In the genomic region with DNA sequence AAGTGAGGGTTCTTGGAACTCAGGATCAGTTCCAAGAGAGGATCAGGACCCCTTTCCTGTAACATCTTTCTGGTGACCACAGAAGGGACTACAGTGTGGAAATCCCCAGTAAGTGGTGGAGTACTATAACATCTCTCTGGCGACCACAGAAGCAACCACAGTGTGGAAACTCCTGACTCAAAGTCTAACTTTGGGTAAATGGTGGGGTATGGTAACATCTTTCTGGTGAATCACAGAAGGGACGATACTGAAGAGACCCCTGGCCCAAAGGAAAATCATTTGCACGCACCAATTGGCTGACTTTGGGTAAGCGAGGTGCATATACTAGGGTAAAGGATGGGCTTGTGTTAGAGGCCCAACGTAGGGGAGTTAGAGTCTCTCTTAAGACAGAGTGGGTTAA, we compare ENCODE assay signal across 11 cellular contexts. TPM values are rescaled to one million over a fixed set of nuclear protein-coding genes. Genes with fewer than 3 reads are reported as not detected.
DNase-seq lines count a peak whose midpoint lies in the region; ATAC-seq and TF ChIP-seq lines count a peak whose summit lies in the region.
"Had no signal": no experiment of that assay in that cellular context is flagged by ENCODE, and none has a peak within 500 bp of the region (broad histone marks: within the 10 kb centered on the region; RNA-seq: fewer than 3 reads in every experiment).

No MANE protein-coding gene starts in this region.

- H3K9ac ChIP-seq in smooth muscle cell (ENCODE audit: low read depth) = no peak overlapping the region

- H3K4me1 ChIP-seq in smooth muscle cell (ENCODE audit: low read depth) = no peaks in the 10 kb centered on the region
- H3K4me1 ChIP-seq: lower lobe of right lung had no signal

- no peak overlapping the region for H3K27ac ChIP-seq in smooth muscle cell (ENCODE audit: low read depth)
- H3K27ac ChIP-seq: 22Rv1, lower lobe of right lung had no signal

- H3K27me3 ChIP-seq in smooth muscle cell (ENCODE audit: low read depth) = no peaks in the 10 kb centered on the region

- H3K4me3 ChIP-seq in choroid plexus epithelial cell (ENCODE audit: low read depth, low read length) (no peak overlapping the region), smooth muscle cell (no peak overlapping the region)
- H3K4me3 ChIP-seq: lower lobe of right lung had no signal

- H3K9me3 ChIP-seq in smooth muscle cell (replicated peaks; ENCODE audit: low read depth) = peaks cover 6% of the 10 kb centered on the region

- WGBS in smooth muscle cell (ENCODE audit: low lambda C conversion rate) = 88% methylated on average over 5 of the region's 5 CpGs

- H2AFZ ChIP-seq in smooth muscle cell (ENCODE audit: low read depth) = no peak overlapping the region

- ATAC-seq in GM21529 (IDR thresholded peaks at IDR 0.05; ENCODE audit: unreplicated experiment) (peak; percentile 93), HG03354 (IDR thresholded peaks at IDR 0.05; ENCODE audit: poor library complexity, severe bottlenecking, unreplicated experiment) (peak; percentile 79)
- ATAC-seq: lower lobe of right lung, WTC11 had no signal

- no peaks in the 10 kb centered on the region for H3K79me2 ChIP-seq in smooth muscle cell (ENCODE audit: low read depth)

- H3K4me2 ChIP-seq in smooth muscle cell = no peak overlapping the region

- H3F3A ChIP-seq in smooth muscle cell (ENCODE audit: low read depth) = no peaks in the 10 kb centered on the region

- DNase-seq in NK-92 treated with Interleukin-12 subunit alpha and Interleukin-12 subunit beta, amount 100 ng/mL, for 24 hours (lab: John Stamatoyannopoulos, UW) = peak; percentile 11
- no peak for DNase-seq in NK-92 (lab: John Stamatoyannopoulos, UW; ENCODE audit: unreplicated experiment)
- peak; percentile 4 for DNase-seq in choroid plexus epithelial cell (ENCODE audit: low read depth)
- no peak for DNase-seq in GM19240 (ENCODE audit: insufficient read length, low spot score)
- no peak for DNase-seq in smooth muscle cell (lab: John Stamatoyannopoulos, UW; ENCODE audit: unreplicated experiment)
- DNase-seq in GOT3 (lab: John Stamatoyannopoulos, UW) = no peak
- DNase-seq: lower lobe of right lung had no signal

- TF ChIP-seq CTCF in choroid plexus epithelial cell (conservative IDR thresholded peaks at IDR 0.05; ENCODE audit: low read depth, low read length) (no peak), smooth muscle cell (IDR thresholded peaks at IDR 0.05; ENCODE audit: borderline replicate concordance, insufficient read depth, poor library complexity, severe bottlenecking) (no peak)

- no peaks in the 10 kb centered on the region for H4K20me1 ChIP-seq in smooth muscle cell (ENCODE audit: low read depth)

- peaks cover 4% of the 10 kb centered on the region for H3K36me3 ChIP-seq in smooth muscle cell (ENCODE audit: low read depth)
- H3K36me3 ChIP-seq: lower lobe of right lung had no signal

RNA-seq across cellular contexts. Expression of gene GULP1, which starts 56.3 kb away (rescaled TPM):
- 95.2 and 115 TPM in 2 replicates for total RNA-seq in smooth muscle cell
- polyA plus RNA-seq in smooth muscle cell = 37.5 and 40.2 TPM in 2 replicates

Comparison
In these comparisons a context has a peak if more than half of its experiments do, and no peak if none do; other contexts are left out.
1. DNase-seq: peak in NK-92 treated with Interleukin-12 subunit alpha and Interleukin-12 subunit beta, amount 100 ng/mL, for 24 hours (single experiment) and choroid plexus epithelial cell (single experiment); none in NK-92 (single experiment), GM19240 (single experiment), smooth muscle cell (single experiment) and GOT3 (single experiment).